Comparison of ENCODE assay signal across 18 cellular contexts in genomic region chr6:26500102-26500501, GRCh38. TPM values are rescaled to one million over a fixed set of nuclear protein-coding genes. Genes with fewer than 3 reads are reported as not detected.
DNase-seq lines count a peak whose midpoint lies in the region; ATAC-seq, FAIRE-seq and TF ChIP-seq lines count a peak whose summit lies in the region.
"Had no signal": no experiment of that assay in that cellular context is flagged by ENCODE, and none has a peak within 500 bp of the region (broad histone marks: within the 10 kb centered on the region; RNA-seq: fewer than 3 reads in every experiment).

BTN1A1 (plus strand) TSS chr6:26500303; CDS start chr6:26501287, 984 bp downstream.

- TF ChIP-seq POLR2A in HepG2 (IDR thresholded peaks at IDR 0.05; ENCODE audit: insufficient read depth in 1 of 2, low read depth in 2 of 2, low read length in 2 of 2) (no peak), right lobe of liver (IDR thresholded peaks at IDR 0.05) (no peak)

- H3K27ac ChIP-seq in HepG2 (ENCODE audit: extremely low read length, insufficient read depth, low read length) (no peak within 1 kb of the TSS), right lobe of liver (no peak within 1 kb of the TSS), keratinocyte (ENCODE audit: control insufficient read depth, insufficient read depth, low read length) (no peak within 1 kb of the TSS), thoracic aorta (no peak within 1 kb of the TSS)
- H3K27ac ChIP-seq: colonic mucosa had no signal

- no peak for FAIRE-seq in HepG2 (lab: Jason Lieb, UNC)
- FAIRE-seq in keratinocyte (lab: Jason Lieb, UNC): no peak
- FAIRE-seq: frontal cortex had no signal

- H3K27me3 Mint-ChIP-seq in activated B cell treated with CpG ODN at 0.5 μM for 24 hours: peaks cover 2% of the 10 kb centered on the region
- H3K27me3 Mint-ChIP-seq in HFFc6 (ENCODE audit: insufficient read depth): peaks cover 23% of the 10 kb centered on the region

- H3K9ac ChIP-seq in HepG2 (ENCODE audit: insufficient read depth, low read depth, low read length) (no peak within 1 kb of the TSS), keratinocyte (ENCODE audit: control insufficient read depth, extremely low read depth, insufficient read depth, low read length) (no peak within 1 kb of the TSS)

- in situ Hi-C loops in HepG2 (cut with HindIII; ENCODE audit: extremely low pct_ligation_motif_present, low pct_unique_long_range_greater_than_20kb): no loop called here

- CTCF ChIA-PET in HepG2 (lab: Yijun Ruan, JAX; ENCODE audit: low intra/inter-chr PET ratio, low total read pairs): no interaction called here
- CTCF ChIA-PET in activated B cell treated with CpG ODN at 0.5 μM for 24 hours (lab: Charles Lee): no interaction called here

- intact Hi-C loops in HepG2 (cut with micrococcal nuclease; ENCODE audit: unreplicated experiment) (no loop called here), right lobe of liver (cut with DNase I) (no loop called here), activated B cell treated with CpG ODN at 0.5 μM for 24 hours (cut with micrococcal nuclease) (loop anchor here (2.0 kb wide), 1 partner anchor 15 kb away; no protein-coding TSS in a partner anchor)

- BruUV-seq in HepG2 (replicated peaks; lab: Mats Ljungman, UMichigan): no TSS peak

- TF ChIP-seq RAD21 in HepG2 (CRISPR knock-in tag; IDR thresholded peaks at IDR 0.05): no peak

- POLR2A ChIA-PET in HepG2 (lab: Yijun Ruan, JAX): no interaction called here
- POLR2A ChIA-PET in activated B cell treated with CpG ODN at 0.5 μM for 24 hours (lab: Charles Lee): interaction anchor here (2.5 kb wide), 1 partner anchor 26 kb away, joined by 15 read pairs; no protein-coding TSS in a partner anchor

- peak within 1 kb of the TSS in 2 of 3 experiments; percentile 45 to 71; a peak in 2 of 6 replicates for H3K4me3 ChIP-seq in HepG2 (replicated peaks in 1 of 3; ENCODE audit: insufficient read depth in 1 of 3, low read depth in 2 of 3, low read length in 3 of 3)
- H3K4me3 ChIP-seq in right lobe of liver: no peak within 1 kb of the TSS
- no peak within 1 kb of the TSS for H3K4me3 ChIP-seq in keratinocyte (ENCODE audit: control insufficient read depth in 2 of 3, extremely low read depth in 1 of 3, insufficient read depth in 2 of 3, low read depth in 1 of 3, low read length in 3 of 3)
- H3K4me3 ChIP-seq in thoracic aorta: peak within 1 kb of the TSS; percentile 71
- H3K4me3 ChIP-seq: mucosa of descending colon had no signal

- H3K4me1 Mint-ChIP-seq in activated B cell treated with CpG ODN at 0.5 μM for 24 hours (peaks cover 25% of the 10 kb centered on the region), HFFc6 (ENCODE audit: low read depth) (peaks cover 10% of the 10 kb centered on the region; the same call in 1 of the 2 replicates)

- H3K27ac Mint-ChIP-seq in activated B cell treated with CpG ODN at 0.5 μM for 24 hours (no peak within 1 kb of the TSS), HFFc6 (no peak within 1 kb of the TSS)
- H3K27ac Mint-ChIP-seq: activated CD4-positive, alpha-beta memory T cell treated with anti-CD3 and anti-CD28 coated beads, Interleukin-2, amount 10 ng/mL, durations not matched to agents 7 days and 5 days had no signal

- DNase-seq in HepG2 (ENCODE audit: low spot score) (no peak), right lobe of liver (no peak), activated B cell treated with CpG ODN at 0.5 μM for 24 hours (no peak), keratinocyte (ENCODE audit: low read depth, low spot score) (no peak), thoracic aorta (ENCODE audit: low spot score) (no peak), AG20443 (ENCODE audit: low spot score) (no peak), HFFc6 (no peak)
- DNase-seq: activated CD4-positive, alpha-beta memory T cell treated with anti-CD3 and anti-CD28 coated beads, Interleukin-2, amount 10 ng/mL, durations not matched to agents 7 days and 5 days; colonic mucosa; mucosa of descending colon; NCI-H187; NCI-H510A; SIG-M5; stimulated activated CD4-positive, alpha-beta T cell treated with anti-CD3 and anti-CD28 coated beads, Interleukin-12 subunit alpha, Interleukin-12 subunit beta, amount 100 ng/mL, for 4 hours had no signal

- H3K79me2 ChIP-seq in HepG2 (ENCODE audit: insufficient read depth, low read length) (no peaks in the 10 kb centered on the region), keratinocyte (ENCODE audit: control insufficient read depth, insufficient read depth, low read length) (no peaks in the 10 kb centered on the region)

- H3K27me3 ChIP-seq in HepG2 (ENCODE audit: control insufficient read depth in 1 of 2, insufficient read depth in 2 of 2, low read length in 2 of 2) (peaks cover 5 to 23% of the 10 kb centered on the region in 2 experiments; a peak in 4 of 5 replicates), right lobe of liver (peaks cover 0 to 16% of the 10 kb centered on the region in 2 donors), keratinocyte (ENCODE audit: control insufficient read depth, extremely low read depth, insufficient read depth, low read length) (peaks cover 25% of the 10 kb centered on the region), thoracic aorta (replicated peaks; ENCODE audit: insufficient read depth) (no peaks in the 10 kb centered on the region)

- H3K4me1 ChIP-seq in HepG2 (ENCODE audit: insufficient read depth, low read length) (peaks cover 31% of the 10 kb centered on the region), right lobe of liver (peaks cover 0 to 5% (median 0%) of the 10 kb centered on the region in 4 donors), keratinocyte (ENCODE audit: control insufficient read depth, extremely low read depth, insufficient read depth, low read length) (peaks cover 4% of the 10 kb centered on the region), thoracic aorta (ENCODE audit: control insufficient read depth in 1 of 2, low read depth in 2 of 2) (peaks cover 0 to 8% of the 10 kb centered on the region in 2 donors)

- H2AFZ ChIP-seq in HepG2 (ENCODE audit: low read length) (no peak within 1 kb of the TSS), keratinocyte (ENCODE audit: control insufficient read depth, low read length) (no peak within 1 kb of the TSS)

- H3K4me3 Mint-ChIP-seq in activated B cell treated with CpG ODN at 0.5 μM for 24 hours (peak within 1 kb of the TSS; percentile 85), HFFc6 (no peak within 1 kb of the TSS)

- H3K9me1 ChIP-seq in keratinocyte (ENCODE audit: control insufficient read depth, extremely low read depth, insufficient read depth, low read length): no peaks in the 10 kb centered on the region

- H3K36me3 ChIP-seq in HepG2 (replicated peaks in 1 of 2; ENCODE audit: control insufficient read depth in 1 of 2, insufficient read depth in 2 of 2, low read length in 2 of 2) (no peaks in the 10 kb centered on the region), right lobe of liver (no peaks in the 10 kb centered on the region), keratinocyte (ENCODE audit: control insufficient read depth in 2 of 2, extremely low read depth in 1 of 2, insufficient read depth in 2 of 2, low read length in 2 of 2) (no peaks in the 10 kb centered on the region), thoracic aorta (no peaks in the 10 kb centered on the region)
- H3K36me3 ChIP-seq: colonic mucosa had no signal

- TF ChIP-seq CTCF in HepG2 (CRISPR knock-in tag; IDR thresholded peaks at IDR 0.05): no peak
- no peak for TF ChIP-seq CTCF in right lobe of liver (IDR thresholded peaks at IDR 0.05)
- TF ChIP-seq CTCF in activated B cell treated with CpG ODN at 0.5 μM for 24 hours (IDR thresholded peaks at IDR 0.05): no peak
- TF ChIP-seq CTCF in keratinocyte (optimal IDR thresholded peaks at IDR 0.05 in 1 of 3, IDR thresholded peaks at IDR 0.05 in 1 of 3, conservative IDR thresholded peaks at IDR 0.05 in 1 of 3; ENCODE audit: extremely low read depth in 1 of 3, insufficient read depth in 2 of 3, low read length in 3 of 3): no peak
- TF ChIP-seq CTCF in thoracic aorta (IDR thresholded peaks at IDR 0.05): no peak
- no peak for TF ChIP-seq CTCF in HFFc6 (IDR thresholded peaks at IDR 0.05)

- no peaks in the 10 kb centered on the region for H3K9me3 Mint-ChIP-seq in activated B cell treated with CpG ODN at 0.5 μM for 24 hours
- no peaks in the 10 kb centered on the region for H3K9me3 Mint-ChIP-seq in HFFc6
- H3K9me3 Mint-ChIP-seq: activated CD4-positive, alpha-beta memory T cell treated with anti-CD3 and anti-CD28 coated beads, Interleukin-2, amount 10 ng/mL, durations not matched to agents 7 days and 5 days had no signal

- WGBS in HepG2 (ENCODE audit: low lambda C conversion rate): 7% methylated on average over 2 of the region's 2 CpGs
- 44% methylated on average over 2 of the region's 2 CpGs for WGBS in right lobe of liver (ENCODE audit: insufficient coverage, low coverage, low lambda C conversion rate, missing lambda C conversion rate)

- TF ChIP-seq EP300 in HepG2 (IDR thresholded peaks at IDR 0.05; ENCODE audit: low read depth in 2 of 2, low read length in 2 of 2) (no peak), HepG2 (CRISPR knock-in tag; IDR thresholded peaks at IDR 0.05; ENCODE audit: borderline replicate concordance) (no peak)

- peak within 1 kb of the TSS; percentile 89 for H3K4me2 ChIP-seq in HepG2 (ENCODE audit: low read depth, low read length)
- H3K4me2 ChIP-seq in keratinocyte (ENCODE audit: control insufficient read depth, extremely low read depth, insufficient read depth, low read depth, low read length): peak within 1 kb of the TSS; percentile 73

- H3K9me3 ChIP-seq in HepG2 (ENCODE audit: low read length) (no peaks in the 10 kb centered on the region), right lobe of liver (no peaks in the 10 kb centered on the region), keratinocyte (ENCODE audit: control insufficient read depth, low read depth, low read length) (no peaks in the 10 kb centered on the region), thoracic aorta (no peaks in the 10 kb centered on the region)
- H3K9me3 ChIP-seq: colonic mucosa, mucosa of descending colon had no signal

- ATAC-seq in HepG2 (peak; percentile 32), right lobe of liver (no peak), activated B cell treated with CpG ODN at 0.5 μM for 24 hours (ENCODE audit: low read depth) (no peak), thoracic aorta (ENCODE audit: insufficient number of reproducible peaks, low FRiP score, low read depth) (no peak), GM21526 (IDR thresholded peaks at IDR 0.05; ENCODE audit: low FRiP score, unreplicated experiment) (no peak)
- ATAC-seq: mucosa of descending colon had no signal

- dilution Hi-C loops in keratinocyte (cut with MboI; ENCODE audit: extremely low pct_ligation_motif_present, low sequenced_read_pairs): no loop called here

- no peaks in the 10 kb centered on the region for H3K36me3 Mint-ChIP-seq in activated B cell treated with CpG ODN at 0.5 μM for 24 hours (ENCODE audit: low read depth)
- H3K36me3 Mint-ChIP-seq in HFFc6 (ENCODE audit: low read depth): no peaks in the 10 kb centered on the region

- H4K20me1 ChIP-seq in HepG2 (ENCODE audit: insufficient read depth, low read length) (no peaks in the 10 kb centered on the region), keratinocyte (ENCODE audit: control insufficient read depth, extremely low read depth, insufficient read depth, low read length) (no peaks in the 10 kb centered on the region)

RNA-seq across cellular contexts. Expression of gene BTN1A1, which starts in this region (rescaled TPM):
- total RNA-seq in HepG2 (2016; rRNA removed; fragmentation: Illumina TruSeq; extraction: Trizol): not detected in 2 replicates
- not detected in 2 replicates for total RNA-seq in HepG2 (2016; cell fraction: cytosol; rRNA removed; fragmentation: Illumina TruSeq; extraction: Trizol; ENCODE audit: low read depth)
- total RNA-seq in HepG2 (2016; cell fraction: insoluble cytoplasmic fraction; rRNA removed; fragmentation: Illumina TruSeq; extraction: Trizol): not detected in 2 replicates
- not detected in 2 replicates for total RNA-seq in HepG2 (2016; cell fraction: membrane; rRNA removed; fragmentation: Illumina TruSeq; extraction: Trizol)
- not detected in 2 replicates for total RNA-seq in HepG2 (2016; cell fraction: nucleus; rRNA removed; fragmentation: Illumina TruSeq; extraction: Trizol)
- polyA plus RNA-seq in HepG2 (2011; rRNA removed): 0.04 and 0.12 TPM in 2 replicates
- polyA plus RNA-seq in HepG2 (2011; cell fraction: cytosol; rRNA removed): 0.04 and 0.08 TPM in 2 replicates
- not detected in 2 replicates for polyA plus RNA-seq in HepG2 (2011; cell fraction: nucleus; rRNA removed)
- polyA plus RNA-seq in HepG2 (2012): 0.05 and 0.07 TPM in 2 replicates
- polyA plus RNA-seq in HepG2 (2016; cell fraction: cytosol; fragmentation: Illumina TruSeq; extraction: Trizol; ENCODE audit: low read depth): not detected in 2 replicates
- not detected in 2 replicates for polyA plus RNA-seq in HepG2 (2016; cell fraction: insoluble cytoplasmic fraction; fragmentation: Illumina TruSeq; extraction: Trizol; ENCODE audit: low read depth)
- not detected in 2 replicates for polyA plus RNA-seq in HepG2 (2016; cell fraction: membrane; fragmentation: Illumina TruSeq; extraction: Trizol; ENCODE audit: low read depth)
- polyA plus RNA-seq in HepG2 (2016; cell fraction: nucleus; fragmentation: Illumina TruSeq; extraction: Trizol; ENCODE audit: insufficient read depth, low read depth): not detected in 2 replicates
- not detected in 2 replicates for polyA minus RNA-seq in HepG2 (2011; rRNA and poly(A)+ RNA removed; ENCODE audit: low replicate concordance)
- not detected in 2 replicates for polyA minus RNA-seq in HepG2 (2011; cell fraction: cytosol; rRNA and poly(A)+ RNA removed)
- not detected in 2 replicates for polyA minus RNA-seq in HepG2 (2011; cell fraction: nucleus; rRNA and poly(A)+ RNA removed)
- not detected for total RNA-seq in right lobe of liver
- total RNA-seq in activated B cell treated with CpG ODN at 0.5 μM for 24 hours: 0.18 and 0.46 TPM in 2 replicates
- not detected in 3 replicates for polyA plus RNA-seq in keratinocyte
- polyA plus RNA-seq in keratinocyte (2011; ENCODE audit: low read depth): not detected
- polyA plus RNA-seq in keratinocyte (2011; cell fraction: cytosol; rRNA removed): not detected in 2 replicates
- not detected in 2 replicates for polyA plus RNA-seq in keratinocyte (2011; cell fraction: nucleus; rRNA removed)
- not detected in 2 replicates for polyA plus RNA-seq in keratinocyte (2012; ENCODE audit: low replicate concordance)
- not detected in 3 replicates for polyA minus RNA-seq in keratinocyte
- polyA minus RNA-seq in keratinocyte (2011; cell fraction: cytosol; rRNA and poly(A)+ RNA removed): not detected
- not detected in 2 replicates for polyA minus RNA-seq in keratinocyte (2011; cell fraction: nucleus; rRNA and poly(A)+ RNA removed)
- not detected for total RNA-seq in thoracic aorta
- total RNA-seq in HFFc6 (2021; fragmentation: NEBNext Ultra II Directional; extraction: Animal tissue kit (Norgen Biotek cat#: 25700)): not detected
- total RNA-seq: activated CD4-positive, alpha-beta memory T cell treated with anti-CD3 and anti-CD28 coated beads, Interleukin-2, amount 10 ng/mL, durations not matched to agents 7 days and 5 days; colonic mucosa; frontal cortex; kidney epithelial cell; mucosa of descending colon; posterior vena cava had no signal

Comparison
In these comparisons a context has a peak if more than half of its experiments do, and no peak if none do; other contexts are left out.
1. Peak in ATAC-seq, H3K4me3 ChIP-seq and H3K4me2 ChIP-seq in HepG2; RNA of the gene not detected or under 1 TPM.